In the genomic region with DNA sequence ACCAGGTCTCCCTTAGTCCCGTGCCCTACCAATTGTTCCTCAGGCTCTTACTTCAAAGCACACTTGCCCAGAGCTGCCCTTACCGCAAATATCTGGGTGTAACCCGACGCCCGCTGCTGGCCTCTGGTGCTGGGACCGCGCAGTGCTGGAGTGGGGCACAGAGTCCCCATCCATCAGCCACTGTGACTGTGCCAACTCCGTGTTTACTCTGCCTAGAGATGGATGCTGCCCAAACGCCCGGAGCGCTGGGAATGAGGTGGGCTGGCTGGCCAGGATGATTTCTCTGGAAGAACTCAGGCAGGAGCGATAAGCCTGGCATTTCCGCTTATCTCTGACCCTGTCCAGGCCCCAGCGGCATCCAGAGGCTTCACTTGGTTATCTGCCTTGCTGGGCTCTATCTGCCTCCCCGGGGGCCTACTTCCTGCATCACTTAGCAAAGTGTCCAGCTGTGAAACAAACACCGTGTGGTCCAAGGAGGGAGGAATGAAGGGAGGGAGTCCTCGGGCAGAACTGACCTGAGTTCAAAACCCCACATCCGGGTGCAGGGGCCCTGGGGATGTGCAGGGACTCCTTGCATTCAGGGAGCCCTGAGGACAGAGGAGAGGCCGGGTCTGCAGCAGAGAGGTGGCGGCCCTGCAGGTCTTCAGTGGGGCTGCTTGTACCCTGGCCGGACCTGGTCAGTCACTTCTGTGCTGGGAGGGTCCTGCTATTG, we compare ENCODE assay signal across 12 cellular contexts. TPM values are rescaled to one million over a fixed set of nuclear protein-coding genes. Genes with fewer than 3 reads are reported as not detected.
DNase-seq lines count a peak whose midpoint lies in the region; ATAC-seq and TF ChIP-seq lines count a peak whose summit lies in the region.
"Had no signal": no experiment of that assay in that cellular context is flagged by ENCODE, and none has a peak within 500 bp of the region (broad histone marks: within the 10 kb centered on the region; RNA-seq: fewer than 3 reads in every experiment).

No MANE protein-coding gene starts in this region.

- no peaks in the 10 kb centered on the region for H3K36me3 ChIP-seq in aorta (ENCODE audit: control insufficient read depth in 1 of 2, insufficient read depth in 2 of 2, low read length in 1 of 2)

- 11 to 13% methylated on average over 21 of the region's 21 CpGs for WGBS in aorta, 2 donors

- DNase-seq in NCI-H748 (lab: John Stamatoyannopoulos, UW; ENCODE audit: unreplicated experiment) (peak; percentile 37), NCI-H748 treated with DMSO at 0.1 percent for 48 hours (lab: John Stamatoyannopoulos, UW) (no peak), islet precursor cell (peak; percentile 78), aorta (no peak)
- DNase-seq in activated naive CD4-positive, alpha-beta T cell (lab: John Stamatoyannopoulos, UW) = no peak
- DNase-seq: activated CD4-positive, alpha-beta T cell treated with anti-CD3 and anti-CD28 coated beads, Interleukin-2, amount 10 ng/mL, durations not matched to agents 7 days and 5 days; NCI-H1048; RPMI8226; stimulated activated CD4-positive, alpha-beta T cell treated with anti-CD3 and anti-CD28 coated beads, Interleukin-2, amount 100 ng/mL, for 48 hours had no signal

- no peak overlapping the region for H3K27ac ChIP-seq in aorta (ENCODE audit: low read depth in 1 of 2, low read length in 2 of 2)

- H3K4me1 ChIP-seq in aorta (ENCODE audit: control insufficient read depth in 1 of 2, insufficient read depth in 2 of 2, low read length in 2 of 2) = no peaks in the 10 kb centered on the region

- H3K4me3 ChIP-seq in aorta (ENCODE audit: low read length in 2 of 2) = no peak overlapping the region

- intact Hi-C loops in aorta (cut with DNase I) = no loop called here

- no peaks in the 10 kb centered on the region for H3K9me3 ChIP-seq in aorta (ENCODE audit: control insufficient read depth, low read length)

- ATAC-seq in SK-N-SH treated with all-trans-retinoic acid at 6 μM for 48 hours (peak; percentile 91), aorta (ENCODE audit: low FRiP score) (peak; percentile 47), GM18498 (IDR thresholded peaks at IDR 0.05; ENCODE audit: unreplicated experiment) (no peak), HG03196 (IDR thresholded peaks at IDR 0.05; ENCODE audit: unreplicated experiment) (no peak)

- H3K27me3 ChIP-seq in aorta (ENCODE audit: control insufficient read depth in 1 of 2, insufficient read depth in 2 of 2, low read length in 1 of 2) = no peaks in the 10 kb centered on the region

TF ChIP-seq in SK-N-SH treated with all-trans-retinoic acid at 6 μM for 48 hours, 23 proteins besides CTCF, POLR2A, EP300 and RAD21:
- TF ChIP-seq ZNF565 (CRISPR knock-in tag; conservative IDR thresholded peaks at IDR 0.05; ENCODE audit: low read depth) (0 out of 2 replicates have a peak, but pooled peaks have one; percentile 2), CSDC2 (CRISPR knock-in tag; IDR thresholded peaks at IDR 0.05) (0 out of 2 replicates have a peak, but pooled peaks have one; percentile 74), OSR1 (CRISPR knock-in tag; IDR thresholded peaks at IDR 0.05) (no peak), GLIS3 (CRISPR knock-in tag; IDR thresholded peaks at IDR 0.05) (peak; percentile 92), TCF4 (CRISPR knock-in tag; IDR thresholded peaks at IDR 0.05; ENCODE audit: borderline replicate concordance) (peak; percentile 97), ISL1 (CRISPR knock-in tag; IDR thresholded peaks at IDR 0.05) (peak; percentile 66), ZNF8 (CRISPR knock-in tag; IDR thresholded peaks at IDR 0.05) (no peak), TOX (CRISPR knock-in tag; IDR thresholded peaks at IDR 0.05; ENCODE audit: borderline replicate concordance) (no peak)
- TF ChIP-seq, protein P1, sequence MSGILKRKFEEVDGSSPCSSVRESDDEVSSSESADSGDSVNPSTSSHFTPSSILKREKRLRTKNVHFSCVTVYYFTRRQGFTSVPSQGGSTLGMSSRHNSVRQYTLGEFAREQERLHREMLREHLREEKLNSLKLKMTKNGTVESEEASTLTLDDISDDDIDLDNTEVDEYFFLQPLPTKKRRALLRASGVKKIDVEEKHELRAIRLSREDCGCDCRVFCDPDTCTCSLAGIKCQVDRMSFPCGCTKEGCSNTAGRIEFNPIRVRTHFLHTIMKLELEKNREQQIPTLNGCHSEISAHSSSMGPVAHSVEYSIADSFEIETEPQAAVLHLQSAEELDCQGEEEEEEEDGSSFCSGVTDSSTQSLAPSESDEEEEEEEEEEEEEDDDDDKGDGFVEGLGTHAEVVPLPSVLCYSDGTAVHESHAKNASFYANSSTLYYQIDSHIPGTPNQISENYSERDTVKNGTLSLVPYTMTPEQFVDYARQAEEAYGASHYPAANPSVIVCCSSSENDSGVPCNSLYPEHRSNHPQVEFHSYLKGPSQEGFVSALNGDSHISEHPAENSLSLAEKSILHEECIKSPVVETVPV (CRISPR knock-in tag; IDR thresholded peaks at IDR 0.05) = no peak
- TF ChIP-seq, protein P2, sequence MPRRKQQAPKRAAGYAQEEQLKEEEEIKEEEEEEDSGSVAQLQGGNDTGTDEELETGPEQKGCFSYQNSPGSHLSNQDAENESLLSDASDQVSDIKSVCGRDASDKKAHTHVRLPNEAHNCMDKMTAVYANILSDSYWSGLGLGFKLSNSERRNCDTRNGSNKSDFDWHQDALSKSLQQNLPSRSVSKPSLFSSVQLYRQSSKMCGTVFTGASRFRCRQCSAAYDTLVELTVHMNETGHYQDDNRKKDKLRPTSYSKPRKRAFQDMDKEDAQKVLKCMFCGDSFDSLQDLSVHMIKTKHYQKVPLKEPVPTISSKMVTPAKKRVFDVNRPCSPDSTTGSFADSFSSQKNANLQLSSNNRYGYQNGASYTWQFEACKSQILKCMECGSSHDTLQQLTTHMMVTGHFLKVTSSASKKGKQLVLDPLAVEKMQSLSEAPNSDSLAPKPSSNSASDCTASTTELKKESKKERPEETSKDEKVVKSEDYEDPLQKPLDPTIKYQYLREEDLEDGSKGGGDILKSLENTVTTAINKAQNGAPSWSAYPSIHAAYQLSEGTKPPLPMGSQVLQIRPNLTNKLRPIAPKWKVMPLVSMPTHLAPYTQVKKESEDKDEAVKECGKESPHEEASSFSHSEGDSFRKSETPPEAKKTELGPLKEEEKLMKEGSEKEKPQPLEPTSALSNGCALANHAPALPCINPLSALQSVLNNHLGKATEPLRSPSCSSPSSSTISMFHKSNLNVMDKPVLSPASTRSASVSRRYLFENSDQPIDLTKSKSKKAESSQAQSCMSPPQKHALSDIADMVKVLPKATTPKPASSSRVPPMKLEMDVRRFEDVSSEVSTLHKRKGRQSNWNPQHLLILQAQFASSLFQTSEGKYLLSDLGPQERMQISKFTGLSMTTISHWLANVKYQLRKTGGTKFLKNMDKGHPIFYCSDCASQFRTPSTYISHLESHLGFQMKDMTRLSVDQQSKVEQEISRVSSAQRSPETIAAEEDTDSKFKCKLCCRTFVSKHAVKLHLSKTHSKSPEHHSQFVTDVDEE (CRISPR knock-in tag; IDR thresholded peaks at IDR 0.05) = peak; percentile 99
- TF ChIP-seq, protein P3, sequence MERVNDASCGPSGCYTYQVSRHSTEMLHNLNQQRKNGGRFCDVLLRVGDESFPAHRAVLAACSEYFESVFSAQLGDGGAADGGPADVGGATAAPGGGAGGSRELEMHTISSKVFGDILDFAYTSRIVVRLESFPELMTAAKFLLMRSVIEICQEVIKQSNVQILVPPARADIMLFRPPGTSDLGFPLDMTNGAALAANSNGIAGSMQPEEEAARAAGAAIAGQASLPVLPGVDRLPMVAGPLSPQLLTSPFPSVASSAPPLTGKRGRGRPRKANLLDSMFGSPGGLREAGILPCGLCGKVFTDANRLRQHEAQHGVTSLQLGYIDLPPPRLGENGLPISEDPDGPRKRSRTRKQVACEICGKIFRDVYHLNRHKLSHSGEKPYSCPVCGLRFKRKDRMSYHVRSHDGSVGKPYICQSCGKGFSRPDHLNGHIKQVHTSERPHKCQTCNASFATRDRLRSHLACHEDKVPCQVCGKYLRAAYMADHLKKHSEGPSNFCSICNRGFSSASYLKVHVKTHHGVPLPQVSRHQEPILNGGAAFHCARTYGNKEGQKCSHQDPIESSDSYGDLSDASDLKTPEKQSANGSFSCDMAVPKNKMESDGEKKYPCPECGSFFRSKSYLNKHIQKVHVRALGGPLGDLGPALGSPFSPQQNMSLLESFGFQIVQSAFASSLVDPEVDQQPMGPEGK (CRISPR knock-in tag; IDR thresholded peaks at IDR 0.05; ENCODE audit: borderline replicate concordance) = 0 out of 2 replicates have a peak, but pooled peaks have one; percentile 17
TF ChIP-seq in SK-N-SH treated with all-trans-retinoic acid at 6 μM for 48 hours: peak in this region for 7.

RNA-seq across cellular contexts. Expression of a gene that starts 9.4 kb away (rescaled TPM):
- total RNA-seq in aorta = under 1 TPM; 0.54 to 0.78 TPM
- polyA plus RNA-seq in aorta = under 1 TPM; 0.20 to 0.63 TPM

Comparison
In these comparisons a context has a peak if more than half of its experiments do, and no peak if none do; other contexts are left out.
1. DNase-seq: peak in NCI-H748 (single experiment) and islet precursor cell (single experiment); none in NCI-H748 treated with DMSO at 0.1 percent for 48 hours (single experiment), aorta (0 of 2) and activated naive CD4-positive, alpha-beta T cell (0 of 4).
2. ATAC-seq: peak in SK-N-SH treated with all-trans-retinoic acid at 6 μM for 48 hours (single experiment) and aorta (single experiment); none in GM18498 (single experiment) and HG03196 (single experiment).